Comparison of ENCODE assay signal across 1 cellular context in genomic region chr12:49565119-49565955, GRCh38.
TF ChIP-seq lines count a peak whose summit lies in the region.

No MANE protein-coding gene starts in this region.

TF ChIP-seq in GM12878, 131 proteins besides CTCF, POLR2A, EP300 and RAD21:
- TF ChIP-seq RELA (IDR thresholded peaks at IDR 0.05; ENCODE audit: borderline replicate concordance, partially characterized antibody), result no peak
- no peak for TF ChIP-seq TCF7 (IDR thresholded peaks at IDR 0.05; ENCODE audit: borderline replicate concordance)
- TF ChIP-seq BMI1 (IDR thresholded peaks at IDR 0.05; ENCODE audit: borderline replicate concordance), result no peak
- no peak for TF ChIP-seq RELB (IDR thresholded peaks at IDR 0.05; ENCODE audit: low read depth)
- TF ChIP-seq NFXL1 (IDR thresholded peaks at IDR 0.05; ENCODE audit: borderline replicate concordance), result no peak
- no peak for TF ChIP-seq MYB (IDR thresholded peaks at IDR 0.05; ENCODE audit: borderline replicate concordance, low read depth, low read length)
